Comparison of ENCODE assay signal across 12 cellular contexts in genomic region chr2:169072163-169072925, GRCh38. TPM values are rescaled to one million over a fixed set of nuclear protein-coding genes. Genes with fewer than 3 reads are reported as not detected.
A peak's percentile ranks its signal among the peaks of the same experiment; 100 is the strongest.
DNase-seq lines count a peak whose midpoint lies in the region; ATAC-seq, FAIRE-seq and TF ChIP-seq lines count a peak whose summit lies in the region.
"Had no signal": no experiment of that assay in that cellular context is flagged by ENCODE, and none has a peak within 500 bp of the region (broad histone marks: within the 10 kb centered on the region; RNA-seq: fewer than 3 reads in every experiment).

No MANE protein-coding gene starts in this region.

- H3K27me3 ChIP-seq in lower lobe of right lung (ENCODE audit: low read depth): no peaks in the 10 kb centered on the region
- H3K27me3 ChIP-seq: dorsolateral prefrontal cortex had no signal

- intact Hi-C loops in lower lobe of right lung (cut with DNase I): no loop called here

- H3K4me1 ChIP-seq in lower lobe of right lung: no peaks in the 10 kb centered on the region

- H3K27ac ChIP-seq in lower lobe of right lung: peak overlapping the region; percentile 1

- no peaks in the 10 kb centered on the region for H3K9me3 ChIP-seq in lower lobe of right lung

- FAIRE-seq in RCC 7860 (lab: Jason Lieb, UNC) (peak; percentile 52), frontal cortex (lab: Jason Lieb, UNC) (no peak)
- FAIRE-seq: kidney had no signal

- DNase-seq in RCC 7860 (ENCODE audit: low spot score) (no peak), lower lobe of right lung (no peak), NCI-H345 (lab: John Stamatoyannopoulos, UW) (no peak), frontal cortex (ENCODE audit: low spot score in 2 of 2) (no peak)
- no peak for DNase-seq in stimulated activated naive CD4-positive, alpha-beta T cell (lab: John Stamatoyannopoulos, UW)
- DNase-seq in stimulated activated CD4-positive, alpha-beta T cell treated with anti-CD3 and anti-CD28 coated beads, Interleukin-2, amount 100 ng/mL, for 24 hours: no peak
- DNase-seq: activated CD4-positive, alpha-beta T cell treated with anti-CD3 and anti-CD28 coated beads for 4 hours; dorsolateral prefrontal cortex; kidney; NCI-H510A treated with DMSO at 0.1 percent for 48 hours had no signal

- no peak for TF ChIP-seq CTCF in lower lobe of right lung (IDR thresholded peaks at IDR 0.05)

- ATAC-seq in GM18861 (IDR thresholded peaks at IDR 0.05; ENCODE audit: unreplicated experiment): peak; percentile 29
- ATAC-seq in HG02759 (IDR thresholded peaks at IDR 0.05; ENCODE audit: unreplicated experiment): peak; percentile 33
- peak; percentile 78 to 79 for ATAC-seq in lower lobe of right lung

- H3K36me3 ChIP-seq in lower lobe of right lung: no peaks in the 10 kb centered on the region

- H3K4me3 ChIP-seq in lower lobe of right lung: no peak overlapping the region
- H3K4me3 ChIP-seq: dorsolateral prefrontal cortex had no signal

RNA-seq across cellular contexts. Expression of gene DHRS9, which starts 3.0 kb away (rescaled TPM):
- 6.1 TPM for total RNA-seq in lower lobe of right lung
- total RNA-seq in frontal cortex: 0.82 TPM

RNA-seq across cellular contexts. Expression of gene ABCB11, which starts 41.2 kb away (rescaled TPM):
- 0.32 TPM for total RNA-seq in lower lobe of right lung
- total RNA-seq in frontal cortex: under 0.01 TPM
